In genomic region chr11:76770642-76771445, GRCh38 we compare ENCODE assay signal across 8 cellular contexts. TPM values are rescaled to one million over a fixed set of nuclear protein-coding genes. Genes with fewer than 3 reads are reported as not detected.
DNase-seq lines count a peak whose midpoint lies in the region; ATAC-seq and TF ChIP-seq lines count a peak whose summit lies in the region.

No MANE protein-coding gene starts in this region.

- H3K4me2 ChIP-seq in BLaER1, result peak overlapping the region; percentile 51

- DNase-seq in NCI-H69 (lab: John Stamatoyannopoulos, UW), result peak; percentile 72
- peak; percentile 39 for DNase-seq in epithelial cell of proximal tubule (ENCODE audit: low read depth)
- no peak for DNase-seq in osteocyte (ENCODE audit: extremely low spot score, unreplicated experiment)
- no peak for DNase-seq in OCI-M1 (lab: John Stamatoyannopoulos, UW)
- DNase-seq in substantia nigra (lab: John Stamatoyannopoulos, UW), result no peak

- H4K20me1 ChIP-seq in BLaER1, result no peaks in the 10 kb centered on the region

- peaks cover 6% of the 10 kb centered on the region for H3K9me3 ChIP-seq in BLaER1

- peaks cover 67% of the 10 kb centered on the region for H3K4me1 Mint-ChIP-seq in osteocyte (ENCODE audit: unreplicated experiment)

- no peak for ATAC-seq in HG03342 (IDR thresholded peaks at IDR 0.05; ENCODE audit: unreplicated experiment)
- no peak for ATAC-seq in HG02938 (IDR thresholded peaks at IDR 0.05; ENCODE audit: unreplicated experiment)

- H3K27ac Mint-ChIP-seq in osteocyte (ENCODE audit: unreplicated experiment), result peak overlapping the region; percentile 95

- no peak overlapping the region for H3K4me3 ChIP-seq in BLaER1
- no peak overlapping the region for H3K4me3 ChIP-seq in epithelial cell of proximal tubule (ENCODE audit: low read depth, low read length)

- no peaks in the 10 kb centered on the region for H3K36me3 Mint-ChIP-seq in osteocyte (ENCODE audit: unreplicated experiment)

- peaks cover under 1% of the 10 kb centered on the region for H3K9me3 Mint-ChIP-seq in osteocyte (ENCODE audit: unreplicated experiment)

- peaks cover 63% of the 10 kb centered on the region for H3K4me1 ChIP-seq in BLaER1

- TF ChIP-seq CTCF in epithelial cell of proximal tubule (conservative IDR thresholded peaks at IDR 0.05; ENCODE audit: low read depth, low read length) (no peak), osteocyte (IDR thresholded peaks at IDR 0.05) (no peak)

- H3K9ac ChIP-seq in BLaER1, result no peak overlapping the region

- H3K27me3 ChIP-seq in BLaER1, result no peaks in the 10 kb centered on the region

- H3K27me3 Mint-ChIP-seq in osteocyte (ENCODE audit: unreplicated experiment), result no peaks in the 10 kb centered on the region

- no peaks in the 10 kb centered on the region for H3K36me3 ChIP-seq in BLaER1

- H3K4me3 Mint-ChIP-seq in osteocyte (ENCODE audit: unreplicated experiment), result peak overlapping the region; percentile 52

- H3K27ac ChIP-seq in BLaER1 (peak overlapping the region; percentile 43), substantia nigra (ENCODE audit: low read depth, low read length, poor library complexity, severe bottlenecking) (no peak overlapping the region)

RNA-seq across cellular contexts. Expression of gene TSKU, which starts 12.3 kb away (rescaled TPM):
- total RNA-seq in epithelial cell of proximal tubule, result 18.3 and 23.4 TPM in 2 replicates
- 84.0 and 84.1 TPM in 2 replicates for total RNA-seq in osteocyte

Comparison
In these comparisons a context has a peak if more than half of its experiments do, and no peak if none do; other contexts are left out.
1. DNase-seq: peak in NCI-H69 (single experiment) and epithelial cell of proximal tubule (single experiment); none in osteocyte (single experiment), OCI-M1 (single experiment) and substantia nigra (0 of 49).